8 cellular contexts compared by ENCODE assay signal in the genomic region with DNA sequence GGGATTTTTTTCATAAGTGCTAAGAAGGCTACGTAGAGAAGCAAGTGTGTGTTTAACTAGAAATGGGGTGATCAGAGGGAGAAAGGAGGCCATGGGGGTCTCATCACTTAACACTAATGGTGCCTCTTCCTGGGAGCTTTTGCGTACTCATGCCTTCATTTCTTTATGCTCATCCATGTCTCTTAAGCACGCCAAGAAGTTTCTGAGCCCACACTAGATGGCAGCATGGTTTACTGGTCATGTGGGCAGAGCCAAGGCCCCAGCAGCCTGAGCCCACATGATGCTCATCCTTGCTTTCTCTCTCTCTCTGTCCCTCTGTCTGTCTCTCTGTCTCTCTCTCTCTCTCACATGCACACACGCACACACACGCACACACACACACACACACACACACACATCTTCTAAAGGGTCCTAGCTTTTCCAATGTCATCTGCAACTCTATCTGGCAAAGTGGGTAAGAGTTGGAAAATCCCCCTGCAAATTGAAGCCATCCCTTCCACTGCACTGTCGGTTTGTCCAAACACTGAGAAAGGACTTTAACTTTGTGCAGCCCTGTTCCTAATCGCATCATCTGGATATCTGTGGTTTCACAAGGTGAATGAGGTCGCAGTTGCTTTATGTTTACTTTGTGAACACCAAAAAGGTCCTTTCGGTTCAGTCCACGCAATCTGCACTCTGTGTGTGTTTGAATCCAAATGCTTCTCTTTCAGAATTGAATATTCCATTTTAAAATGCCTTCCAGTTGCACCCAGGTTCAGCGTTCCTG.
DNase-seq lines count a peak whose midpoint lies in the region; TF ChIP-seq lines count a peak whose summit lies in the region.

No MANE protein-coding gene starts in this region.

- H3K14ac ChIP-seq in H9 (ENCODE audit: insufficient read depth, low read length): no peak overlapping the region

- no peak overlapping the region for H4K5ac ChIP-seq in H9 (ENCODE audit: insufficient read length, low read depth, low read length)

- H3K79me2 ChIP-seq in H9 (ENCODE audit: insufficient read depth, low read length): no peaks in the 10 kb centered on the region

- no peak overlapping the region for H3K9ac ChIP-seq in H9 (ENCODE audit: extremely low read depth, insufficient read length, low read length)

- H2BK5ac ChIP-seq in H9 (ENCODE audit: insufficient read length, low read length): no peak overlapping the region

- H4K91ac ChIP-seq in H9 (ENCODE audit: insufficient read length, low read depth, low read length): no peak overlapping the region

- no CpG with 5 or more reads among the region's 11 CpGs for WGBS in H9 (ENCODE audit: extremely low coverage, insufficient read length, low lambda C conversion rate)

- no peaks in the 10 kb centered on the region for H3K27me3 Mint-ChIP-seq in H9 (ENCODE audit: low read depth)

- no peaks in the 10 kb centered on the region; a peak in 1 of 5 replicates for H3K9me3 Mint-ChIP-seq in H9

- peaks cover 11 to 14% of the 10 kb centered on the region in 2 experiments for H3K4me1 Mint-ChIP-seq in H9

- H2BK15ac ChIP-seq in H9 (ENCODE audit: low read depth, low read length): no peak overlapping the region

- no peak overlapping the region for H3K23ac ChIP-seq in H9 (ENCODE audit: insufficient read length, low read depth, low read length)

- H3K27ac ChIP-seq in H9 (ENCODE audit: insufficient read length, low read depth, low read length): no peak overlapping the region

- H4K20me1 ChIP-seq in H9 (ENCODE audit: control insufficient read depth, insufficient read depth, insufficient read length): no peaks in the 10 kb centered on the region

- TF ChIP-seq CTCF in H9 (conservative IDR thresholded peaks at IDR 0.05): peak; percentile 60; the same call in 2 of the 3 replicates

- H3K4me3 Mint-ChIP-seq in H9: no peak overlapping the region

- H3K23me2 ChIP-seq in H9 (ENCODE audit: insufficient read length, low read depth, low read length, poor library complexity, severe bottlenecking): no peaks in the 10 kb centered on the region

- no peaks in the 10 kb centered on the region for H3K9me3 ChIP-seq in H9 (ENCODE audit: control insufficient read depth, low read depth, low read length)

- H2AFZ ChIP-seq in H9 (ENCODE audit: low read length): no peak overlapping the region

- no peak overlapping the region for H3K4me2 ChIP-seq in H9 (ENCODE audit: insufficient read depth, insufficient read length, low read length)

- H3K4me1 ChIP-seq in H9 (ENCODE audit: insufficient read depth, low read length): no peaks in the 10 kb centered on the region

- no peaks in the 10 kb centered on the region for H3K79me1 ChIP-seq in H9 (ENCODE audit: insufficient read depth, low read depth, low read length, poor library complexity, severe bottlenecking)

- H3K27me3 ChIP-seq in H9 (ENCODE audit: insufficient read depth, low read length): no peaks in the 10 kb centered on the region

- no peak overlapping the region for H2BK120ac ChIP-seq in H9 (ENCODE audit: low read depth, low read length, poor library complexity, severe bottlenecking)

- H3K36me3 Mint-ChIP-seq in H9 (ENCODE audit: insufficient read depth in 1 of 3, low read depth in 3 of 3): no peaks in the 10 kb centered on the region

- H2AK5ac ChIP-seq in H9 (ENCODE audit: insufficient read length, low read length): no peak overlapping the region

- H2BK12ac ChIP-seq in H9 (ENCODE audit: insufficient read length, low read depth, low read length): no peak overlapping the region

- no peak overlapping the region for H3T11ph ChIP-seq in H9 (ENCODE audit: low read length)

- no peak overlapping the region for H4K8ac ChIP-seq in H9 (replicated peaks; ENCODE audit: insufficient read length, low read depth, low read length)

- no peak overlapping the region for H3K18ac ChIP-seq in H9 (ENCODE audit: insufficient read length, low read depth, low read length)

- no peak overlapping the region for H2BK20ac ChIP-seq in H9 (ENCODE audit: low read depth, low read length, poor library complexity, severe bottlenecking)

- no peak overlapping the region for H3K56ac ChIP-seq in H9 (ENCODE audit: insufficient read length, low read depth, low read length)

- H3K4ac ChIP-seq in H9 (ENCODE audit: low read depth, low read length): no peak overlapping the region

- DNase-seq in EL: peak; percentile 81
- peak; percentile 64 for DNase-seq in H9
- peak; percentile 38 for DNase-seq in NCI-H526 treated with DMSO at 0.1 percent for 48 hours (lab: John Stamatoyannopoulos, UW)
- DNase-seq in dermis microvascular lymphatic vessel endothelial cell (ENCODE audit: low read depth in 2 of 2): peak; percentile 75 to 85
- DNase-seq in middle frontal gyrus (ENCODE audit: extremely low spot score, low spot score): peak; percentile 61
- no peak for DNase-seq in activated CD4-positive, CD25-positive, alpha-beta regulatory T cell treated with anti-CD3 and anti-CD28 coated beads, Interleukin-2, amount 50 U/mL, for 72 hours
- no peak for DNase-seq in activated CD4-positive, CD25-positive, alpha-beta regulatory T cell (lab: John Stamatoyannopoulos, UW)
- DNase-seq in GF-D8 (lab: John Stamatoyannopoulos, UW): no peak

- H3K27ac Mint-ChIP-seq in H9: no peak overlapping the region

Comparison
In these comparisons a context has a peak if more than half of its experiments do, and no peak if none do; other contexts are left out.
1. DNase-seq: peak in EL (single experiment), H9 (single experiment), NCI-H526 treated with DMSO at 0.1 percent for 48 hours (single experiment), dermis microvascular lymphatic vessel endothelial cell (2 of 2) and middle frontal gyrus (single experiment); none in activated CD4-positive, CD25-positive, alpha-beta regulatory T cell treated with anti-CD3 and anti-CD28 coated beads, Interleukin-2, amount 50 U/mL, for 72 hours (single experiment), activated CD4-positive, CD25-positive, alpha-beta regulatory T cell (0 of 4) and GF-D8 (single experiment).